ENCODE assay signal across 21 cellular contexts in the genomic region with DNA sequence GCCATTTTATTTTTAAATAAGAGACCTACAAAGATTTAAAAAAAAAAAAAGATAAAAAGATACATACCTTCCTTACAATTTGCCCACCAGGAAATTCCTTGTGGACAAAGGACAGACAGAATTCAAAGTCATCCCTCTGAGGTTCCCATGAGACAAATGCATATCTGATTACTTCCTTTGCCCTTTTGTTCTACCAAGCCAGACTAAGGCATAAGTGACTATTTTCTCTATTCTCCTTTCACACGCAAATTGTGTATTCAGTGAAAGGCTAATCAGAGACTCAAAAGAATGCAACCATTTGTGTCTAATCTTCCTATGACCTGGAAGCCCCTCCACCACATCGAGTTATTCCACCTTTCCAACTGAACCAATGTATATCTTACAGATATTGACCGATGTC.
A peak's percentile ranks its signal among the peaks of the same experiment; 100 is the strongest.
DNase-seq lines count a peak whose midpoint lies in the region; ATAC-seq and TF ChIP-seq lines count a peak whose summit lies in the region.
"Had no signal": no experiment of that assay in that cellular context is flagged by ENCODE, and none has a peak within 500 bp of the region (broad histone marks: within the 10 kb centered on the region; RNA-seq: fewer than 3 reads in every experiment).

No MANE protein-coding gene starts in this region.

- H3K79me2 ChIP-seq in H9 (ENCODE audit: insufficient read depth, low read length): no peaks in the 10 kb centered on the region
- H3K79me2 ChIP-seq in neural progenitor cell (ENCODE audit: low read depth): no peaks in the 10 kb centered on the region

- no peak overlapping the region for H2AK5ac ChIP-seq in H9 (ENCODE audit: insufficient read length, low read length)

- no peak overlapping the region for H2BK20ac ChIP-seq in H9 (ENCODE audit: low read depth, low read length, poor library complexity, severe bottlenecking)

- no peak for DNase-seq in H9
- no peak for DNase-seq in endodermal cell
- peak; percentile 11 for DNase-seq in neural progenitor cell (ENCODE audit: low spot score)
- no peak for DNase-seq in SHP77 (lab: John Stamatoyannopoulos, UW)
- DNase-seq: 8988T; ACHN; AML-193; BE2C; CD4-positive, alpha-beta T cell; CD8-positive, alpha-beta memory T cell; DMS 273 treated with DMSO at 0.1 percent for 48 hours; DMS79; GF-D8; H7 had no signal

- no peak overlapping the region for H2BK12ac ChIP-seq in H9 (ENCODE audit: insufficient read length, low read depth, low read length)

- H3K36me3 Mint-ChIP-seq in H9 (ENCODE audit: insufficient read depth in 1 of 3, low read depth in 3 of 3): peaks cover 29 to 68% (median 35%) of the 10 kb centered on the region in 3 experiments
- H3K36me3 Mint-ChIP-seq in endodermal cell (ENCODE audit: low read depth): no peaks in the 10 kb centered on the region
- H3K36me3 Mint-ChIP-seq in neural progenitor cell: no peaks in the 10 kb centered on the region
- H3K36me3 Mint-ChIP-seq: CD14-positive monocyte; CD8-positive, alpha-beta memory T cell had no signal

- H3T11ph ChIP-seq in H9 (ENCODE audit: low read length): no peak overlapping the region

- H3K27ac Mint-ChIP-seq in H9 (peak overlapping the region; percentile 65 to 94 (median 76); a peak in 6 of 7 replicates), endodermal cell (peak overlapping the region; percentile 19), neural progenitor cell (no peak overlapping the region)
- H3K27ac Mint-ChIP-seq: CD14-positive monocyte; CD4-positive, alpha-beta T cell; CD8-positive, alpha-beta memory T cell had no signal

- H3K23ac ChIP-seq in H9 (ENCODE audit: insufficient read length, low read depth, low read length): no peak overlapping the region

- H3K9me3 ChIP-seq in H9 (ENCODE audit: control insufficient read depth, low read depth, low read length) (peaks cover 7% of the 10 kb centered on the region), HUES64 (ENCODE audit: insufficient read depth, low read depth, low read length) (no peaks in the 10 kb centered on the region), endodermal cell (ENCODE audit: control insufficient read depth, low read length) (no peaks in the 10 kb centered on the region), neural progenitor cell (ENCODE audit: low read depth) (no peaks in the 10 kb centered on the region)
- H3K9me3 ChIP-seq: A549, BE2C had no signal

- H3K27me3 ChIP-seq in H9 (ENCODE audit: insufficient read depth, low read length) (no peaks in the 10 kb centered on the region), HUES64 (ENCODE audit: insufficient read depth, low read length) (no peaks in the 10 kb centered on the region), endodermal cell (ENCODE audit: control insufficient read depth, insufficient read depth, low read length, poor library complexity, severe bottlenecking) (no peaks in the 10 kb centered on the region), neural progenitor cell (no peaks in the 10 kb centered on the region)
- H3K27me3 ChIP-seq: BE2C had no signal

- ATAC-seq in HG03469 (IDR thresholded peaks at IDR 0.05; ENCODE audit: unreplicated experiment): no peak
- ATAC-seq in HG03097 (IDR thresholded peaks at IDR 0.05; ENCODE audit: low FRiP score, unreplicated experiment): no peak
- ATAC-seq: A549, HCT116 had no signal

- H4K8ac ChIP-seq in H9 (replicated peaks; ENCODE audit: insufficient read length, low read depth, low read length): no peak overlapping the region

- no peak overlapping the region for H3K18ac ChIP-seq in H9 (ENCODE audit: insufficient read length, low read depth, low read length)

- TF ChIP-seq CTCF in H9 (conservative IDR thresholded peaks at IDR 0.05): no peak
- TF ChIP-seq CTCF in endodermal cell (conservative IDR thresholded peaks at IDR 0.05): no peak
- no peak for TF ChIP-seq CTCF in neural progenitor cell (IDR thresholded peaks at IDR 0.05)

- H3K36me3 ChIP-seq in HUES64 (ENCODE audit: insufficient read depth, low read length) (no peaks in the 10 kb centered on the region), endodermal cell (ENCODE audit: control insufficient read depth, insufficient read depth, low read length) (no peaks in the 10 kb centered on the region), neural progenitor cell (no peaks in the 10 kb centered on the region)
- H3K36me3 ChIP-seq: BE2C; BLaER1 treated with 17β-estradiol and CSF1 and Interleukin-3, amounts not matched to agents 10 nM and 100 nM had no signal

- H3K4me1 ChIP-seq in H9 (ENCODE audit: insufficient read depth, low read length) (peaks cover 4% of the 10 kb centered on the region; the same call in 1 of the 2 replicates), HUES64 (ENCODE audit: insufficient read depth, low read length) (peaks cover 14% of the 10 kb centered on the region), endodermal cell (ENCODE audit: control insufficient read depth, insufficient read depth, low read length) (no peaks in the 10 kb centered on the region), neural progenitor cell (no peaks in the 10 kb centered on the region)
- H3K4me1 ChIP-seq: A549; BE2C; BLaER1 treated with 17β-estradiol and CSF1 and Interleukin-3, amounts not matched to agents 10 nM and 100 nM had no signal

- H4K91ac ChIP-seq in H9 (ENCODE audit: insufficient read length, low read depth, low read length): no peak overlapping the region

- H3K4me3 ChIP-seq in HUES64 (ENCODE audit: low read length): no peak overlapping the region
- H3K4me3 ChIP-seq in endodermal cell (ENCODE audit: low read length): no peak overlapping the region
- H3K4me3 ChIP-seq in neural progenitor cell: no peak overlapping the region
- H3K4me3 ChIP-seq: A549; BLaER1 treated with 17β-estradiol and CSF1 and Interleukin-3, amounts not matched to agents 10 nM and 100 nM had no signal

- H4K20me1 ChIP-seq in H9 (ENCODE audit: control insufficient read depth, insufficient read depth, insufficient read length): no peaks in the 10 kb centered on the region
- H4K20me1 ChIP-seq in neural progenitor cell (ENCODE audit: low read depth): no peaks in the 10 kb centered on the region
- H4K20me1 ChIP-seq: BLaER1 treated with 17β-estradiol and CSF1 and Interleukin-3, amounts not matched to agents 10 nM and 100 nM had no signal

- H3K27me3 Mint-ChIP-seq in H9 (ENCODE audit: low read depth): no peaks in the 10 kb centered on the region
- H3K27me3 Mint-ChIP-seq in endodermal cell (ENCODE audit: insufficient read depth): no peaks in the 10 kb centered on the region
- H3K27me3 Mint-ChIP-seq in neural progenitor cell (ENCODE audit: insufficient read depth, low read depth): peaks cover 2% of the 10 kb centered on the region
- H3K27me3 Mint-ChIP-seq: CD4-positive, alpha-beta T cell; CD8-positive, alpha-beta memory T cell had no signal

- no peaks in the 10 kb centered on the region for H3K79me1 ChIP-seq in H9 (ENCODE audit: insufficient read depth, low read depth, low read length, poor library complexity, severe bottlenecking)

- WGBS in H9 (ENCODE audit: extremely low coverage, insufficient read length, low lambda C conversion rate): no CpG with 5 or more reads among the region's 3 CpGs
- 80% methylated on average over 3 of the region's 3 CpGs for WGBS in HUES64
- 70% methylated on average over 3 of the region's 3 CpGs; no CpG with 5 or more reads in 1 of the 2 experiments for WGBS in endodermal cell (ENCODE audit: insufficient coverage in 1 of 2, insufficient read length in 1 of 2), 2 experiments

- H2BK120ac ChIP-seq in H9 (ENCODE audit: low read depth, low read length, poor library complexity, severe bottlenecking): no peak overlapping the region

- H3K14ac ChIP-seq in H9 (ENCODE audit: insufficient read depth, low read length): no peak overlapping the region

- H3K4me2 ChIP-seq in H9 (ENCODE audit: insufficient read depth, insufficient read length, low read length) (no peak overlapping the region), neural progenitor cell (no peak overlapping the region)
- H3K4me2 ChIP-seq: A549; BLaER1 treated with 17β-estradiol and CSF1 and Interleukin-3, amounts not matched to agents 10 nM and 100 nM had no signal

- H2BK5ac ChIP-seq in H9 (ENCODE audit: insufficient read length, low read length): no peak overlapping the region

- H3K9me3 Mint-ChIP-seq in H9 (peaks cover 12 to 43% of the 10 kb centered on the region in 2 experiments; a peak in 4 of 5 replicates), endodermal cell (peaks cover 22% of the 10 kb centered on the region), neural progenitor cell (peaks cover 2% of the 10 kb centered on the region)
- H3K9me3 Mint-ChIP-seq: CD4-positive, alpha-beta T cell had no signal

- no peak overlapping the region for H3K4ac ChIP-seq in H9 (ENCODE audit: low read depth, low read length)

- H3K9ac ChIP-seq in H9 (ENCODE audit: extremely low read depth, insufficient read length, low read length) (no peak overlapping the region), HUES64 (ENCODE audit: low read depth, low read length) (no peak overlapping the region), endodermal cell (ENCODE audit: extremely low read depth, low read length, poor library complexity, severe bottlenecking) (no peak overlapping the region), neural progenitor cell (no peak overlapping the region)
- H3K9ac ChIP-seq: BLaER1 treated with 17β-estradiol and CSF1 and Interleukin-3, amounts not matched to agents 10 nM and 100 nM had no signal

- H3K56ac ChIP-seq in H9 (ENCODE audit: insufficient read length, low read depth, low read length): no peak overlapping the region

- H2AFZ ChIP-seq in H9 (ENCODE audit: low read length) (no peak overlapping the region), neural progenitor cell (replicated peaks) (no peak overlapping the region)

- H3F3A ChIP-seq in neural progenitor cell (ENCODE audit: low read depth): no peaks in the 10 kb centered on the region

- H3K23me2 ChIP-seq in H9 (ENCODE audit: insufficient read length, low read depth, low read length, poor library complexity, severe bottlenecking): no peaks in the 10 kb centered on the region

- H3K27ac ChIP-seq in H9 (ENCODE audit: insufficient read length, low read depth, low read length) (peak overlapping the region; percentile 85), HUES64 (ENCODE audit: low read depth, low read length) (peak overlapping the region; percentile 92; the same call in 1 of the 2 replicates), endodermal cell (ENCODE audit: low read depth, low read length) (no peak overlapping the region), neural progenitor cell (no peak overlapping the region)
- H3K27ac ChIP-seq: A549; BLaER1 treated with 17β-estradiol and CSF1 and Interleukin-3, amounts not matched to agents 10 nM and 100 nM had no signal

- no peak overlapping the region for H2BK15ac ChIP-seq in H9 (ENCODE audit: low read depth, low read length)

- H4K5ac ChIP-seq in H9 (ENCODE audit: insufficient read length, low read depth, low read length): no peak overlapping the region

- H3K4me1 Mint-ChIP-seq in H9 (peaks cover 29 to 37% of the 10 kb centered on the region in 2 experiments), endodermal cell (peaks cover 5% of the 10 kb centered on the region), neural progenitor cell (peaks cover 5% of the 10 kb centered on the region)
- H3K4me1 Mint-ChIP-seq: CD14-positive monocyte; CD8-positive, alpha-beta memory T cell had no signal

- H3K4me3 Mint-ChIP-seq in H9 (no peak overlapping the region), endodermal cell (no peak overlapping the region), neural progenitor cell (no peak overlapping the region)
- H3K4me3 Mint-ChIP-seq: CD14-positive monocyte; CD4-positive, alpha-beta T cell; CD8-positive, alpha-beta memory T cell had no signal

Comparison
In these comparisons a context has a peak if more than half of its experiments do, and no peak if none do; other contexts are left out.
1. H3K27ac ChIP-seq: peak in H9 (single experiment) and HUES64 (single experiment); none in endodermal cell (single experiment) and neural progenitor cell (single experiment).